Comparison of ENCODE assay signal across 1 cellular context in genomic region chr12:22530-23201, GRCh38.
TF ChIP-seq lines count a peak whose summit lies in the region.

No MANE protein-coding gene starts in this region.

TF ChIP-seq in HCT116, 20 proteins besides CTCF, POLR2A, EP300 and RAD21:
- TF ChIP-seq ZFX (IDR thresholded peaks at IDR 0.05) = no peak
- TF ChIP-seq EZH2phosphoT487 (IDR thresholded peaks at IDR 0.05; ENCODE audit: borderline replicate concordance) = no peak
- TF ChIP-seq CBX3 (IDR thresholded peaks at IDR 0.05; ENCODE audit: low read depth) = no peak
- TF ChIP-seq SRF (IDR thresholded peaks at IDR 0.05; ENCODE audit: low read depth) = no peak
- no peak for TF ChIP-seq ELF1 (IDR thresholded peaks at IDR 0.05; ENCODE audit: borderline replicate concordance, low read depth)
- no peak for TF ChIP-seq EGR1 (IDR thresholded peaks at IDR 0.05; ENCODE audit: low read depth)
- TF ChIP-seq, protein P1, sequence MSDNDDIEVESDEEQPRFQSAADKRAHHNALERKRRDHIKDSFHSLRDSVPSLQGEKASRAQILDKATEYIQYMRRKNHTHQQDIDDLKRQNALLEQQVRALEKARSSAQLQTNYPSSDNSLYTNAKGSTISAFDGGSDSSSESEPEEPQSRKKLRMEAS (IDR thresholded peaks at IDR 0.05) = no peak
- TF ChIP-seq ZNF274 (IDR thresholded peaks at IDR 0.05; ENCODE audit: low read depth, low read length) = no peak
- TF ChIP-seq, protein P2, sequence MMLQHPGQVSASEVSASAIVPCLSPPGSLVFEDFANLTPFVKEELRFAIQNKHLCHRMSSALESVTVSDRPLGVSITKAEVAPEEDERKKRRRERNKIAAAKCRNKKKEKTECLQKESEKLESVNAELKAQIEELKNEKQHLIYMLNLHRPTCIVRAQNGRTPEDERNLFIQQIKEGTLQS (IDR thresholded peaks at IDR 0.05) = no peak
- TF ChIP-seq, protein P3, sequence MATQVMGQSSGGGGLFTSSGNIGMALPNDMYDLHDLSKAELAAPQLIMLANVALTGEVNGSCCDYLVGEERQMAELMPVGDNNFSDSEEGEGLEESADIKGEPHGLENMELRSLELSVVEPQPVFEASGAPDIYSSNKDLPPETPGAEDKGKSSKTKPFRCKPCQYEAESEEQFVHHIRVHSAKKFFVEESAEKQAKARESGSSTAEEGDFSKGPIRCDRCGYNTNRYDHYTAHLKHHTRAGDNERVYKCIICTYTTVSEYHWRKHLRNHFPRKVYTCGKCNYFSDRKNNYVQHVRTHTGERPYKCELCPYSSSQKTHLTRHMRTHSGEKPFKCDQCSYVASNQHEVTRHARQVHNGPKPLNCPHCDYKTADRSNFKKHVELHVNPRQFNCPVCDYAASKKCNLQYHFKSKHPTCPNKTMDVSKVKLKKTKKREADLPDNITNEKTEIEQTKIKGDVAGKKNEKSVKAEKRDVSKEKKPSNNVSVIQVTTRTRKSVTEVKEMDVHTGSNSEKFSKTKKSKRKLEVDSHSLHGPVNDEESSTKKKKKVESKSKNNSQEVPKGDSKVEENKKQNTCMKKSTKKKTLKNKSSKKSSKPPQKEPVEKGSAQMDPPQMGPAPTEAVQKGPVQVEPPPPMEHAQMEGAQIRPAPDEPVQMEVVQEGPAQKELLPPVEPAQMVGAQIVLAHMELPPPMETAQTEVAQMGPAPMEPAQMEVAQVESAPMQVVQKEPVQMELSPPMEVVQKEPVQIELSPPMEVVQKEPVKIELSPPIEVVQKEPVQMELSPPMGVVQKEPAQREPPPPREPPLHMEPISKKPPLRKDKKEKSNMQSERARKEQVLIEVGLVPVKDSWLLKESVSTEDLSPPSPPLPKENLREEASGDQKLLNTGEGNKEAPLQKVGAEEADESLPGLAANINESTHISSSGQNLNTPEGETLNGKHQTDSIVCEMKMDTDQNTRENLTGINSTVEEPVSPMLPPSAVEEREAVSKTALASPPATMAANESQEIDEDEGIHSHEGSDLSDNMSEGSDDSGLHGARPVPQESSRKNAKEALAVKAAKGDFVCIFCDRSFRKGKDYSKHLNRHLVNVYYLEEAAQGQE (IDR thresholded peaks at IDR 0.05; ENCODE audit: low read depth) = no peak
- no peak for TF ChIP-seq TCF7L2 (IDR thresholded peaks at IDR 0.05; ENCODE audit: borderline replicate concordance, extremely low read depth, insufficient read depth, insufficient read length)
- TF ChIP-seq EZH2 (IDR thresholded peaks at IDR 0.05) = no peak
- no peak for TF ChIP-seq POLR2AphosphoS5 (IDR thresholded peaks at IDR 0.05; ENCODE audit: low read depth, low read length)
- TF ChIP-seq CEBPB (IDR thresholded peaks at IDR 0.05; ENCODE audit: low read depth) = no peak
- TF ChIP-seq JUND (IDR thresholded peaks at IDR 0.05) = no peak
